26 cellular contexts compared by ENCODE assay signal in the genomic region with DNA sequence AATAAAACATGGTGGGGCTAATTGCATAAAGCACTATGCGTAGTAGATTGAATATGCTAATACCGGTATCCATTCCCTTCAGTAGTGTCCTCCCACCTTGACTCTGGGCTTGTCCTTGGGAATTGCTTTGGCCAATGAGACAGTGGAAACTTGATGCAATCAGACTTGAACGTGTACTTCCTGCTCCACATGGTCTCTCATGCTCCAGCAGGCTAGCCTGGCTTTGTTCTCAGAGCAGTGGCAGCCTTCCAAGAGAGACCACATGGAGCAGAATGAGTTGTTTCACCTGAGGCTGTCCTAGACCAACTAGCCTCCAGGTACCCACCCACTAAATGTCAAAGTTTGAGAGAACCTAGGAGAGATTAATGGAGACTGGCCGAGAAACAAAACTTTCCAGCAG. TPM values are rescaled to one million over a fixed set of nuclear protein-coding genes. Genes with fewer than 3 reads are reported as not detected.
DNase-seq lines count a peak whose midpoint lies in the region; ATAC-seq and TF ChIP-seq lines count a peak whose summit lies in the region.
"Had no signal": no experiment of that assay in that cellular context is flagged by ENCODE, and none has a peak within 500 bp of the region (broad histone marks: within the 10 kb centered on the region; RNA-seq: fewer than 3 reads in every experiment).

No MANE protein-coding gene starts in this region.

- H3K4me3 Mint-ChIP-seq in T-helper 2 cell treated with Interferon-gamma antibody and Interleukin-4, amounts not matched to agents 5 μg/mL and 100 μg/mL, for 36 hours = no peak overlapping the region
- H3K4me3 Mint-ChIP-seq: activated T-helper 1 cell treated with anti-CD3 and anti-CD28 coated beads, Interleukin-12 subunit alpha, Interleukin-12 subunit beta, Interleukin-2, Interleukin-4 antibody, amounts not matched to agents 30 ng/mL and 10 ng/mL and 1 ng/mL, durations not matched to agents 14 hours and 24 hours and 36 hours; dendritic cell treated with granulocyte-macrophage colony-stimulating factor and Interleukin-4, amounts not matched to agents 40 ng/mL and 50 ng/mL, for 4 days; memory B cell; T-helper 1 cell treated with Interleukin-12 subunit alpha and Interleukin-12 subunit beta and Interleukin-4 antibody, amounts not matched to agents 30 μg/mL and 1 μg/mL, for 36 hours had no signal

- H3K79me2 ChIP-seq in PC-3 (ENCODE audit: low read length) = no peaks in the 10 kb centered on the region

- H3K4me2 ChIP-seq in PC-3 (ENCODE audit: low read length) = no peak overlapping the region

- H3K4me1 ChIP-seq in PC-3 (ENCODE audit: insufficient read depth, low read length) = 0 out of 2 replicates have a peak, but pooled peaks cover 4% of the 10 kb centered on the region
- peaks cover 16% of the 10 kb centered on the region for H3K4me1 ChIP-seq in foreskin keratinocyte
- H3K4me1 ChIP-seq: SJCRH30 had no signal

- H3K27ac Mint-ChIP-seq in T-helper 2 cell treated with Interferon-gamma antibody and Interleukin-4, amounts not matched to agents 5 μg/mL and 100 μg/mL, for 36 hours = no peak overlapping the region
- H3K27ac Mint-ChIP-seq: activated T-helper 1 cell treated with anti-CD3 and anti-CD28 coated beads, Interleukin-12 subunit alpha, Interleukin-12 subunit beta, Interleukin-2, Interleukin-4 antibody, amounts not matched to agents 30 ng/mL and 10 ng/mL and 1 ng/mL, durations not matched to agents 14 hours and 24 hours and 36 hours; dendritic cell treated with granulocyte-macrophage colony-stimulating factor and Interleukin-4, amounts not matched to agents 40 ng/mL and 50 ng/mL, for 4 days; memory B cell; T-helper 1 cell treated with Interleukin-12 subunit alpha and Interleukin-12 subunit beta and Interleukin-4 antibody, amounts not matched to agents 30 μg/mL and 1 μg/mL, for 36 hours had no signal

- H3K9me3 ChIP-seq in PC-3 (ENCODE audit: low read length) = no peaks in the 10 kb centered on the region
- H3K9me3 ChIP-seq: SJCRH30, thoracic aorta had no signal

- no peaks in the 10 kb centered on the region for H3K27me3 Mint-ChIP-seq in T-helper 2 cell treated with Interferon-gamma antibody and Interleukin-4, amounts not matched to agents 5 μg/mL and 100 μg/mL, for 36 hours (ENCODE audit: low read depth)
- H3K27me3 Mint-ChIP-seq: memory B cell had no signal

- ATAC-seq in PC-3 (no peak), foreskin keratinocyte (peak; percentile 91), GM21390 (IDR thresholded peaks at IDR 0.05; ENCODE audit: unreplicated experiment) (no peak)
- ATAC-seq: HCT116 had no signal

- H3K36me3 ChIP-seq in PC-3 (ENCODE audit: low read depth, low read length) = no peaks in the 10 kb centered on the region
- H3K36me3 ChIP-seq: SJCRH30, thoracic aorta had no signal

- H3K27me3 ChIP-seq in PC-3 (ENCODE audit: low read length) (no peaks in the 10 kb centered on the region), foreskin keratinocyte (no peaks in the 10 kb centered on the region)
- H3K27me3 ChIP-seq: SJCRH30 had no signal

- no peak for TF ChIP-seq CTCF in PC-3 (conservative IDR thresholded peaks at IDR 0.05; ENCODE audit: low read depth, low read length)
- TF ChIP-seq CTCF in foreskin keratinocyte (conservative IDR thresholded peaks at IDR 0.05) = no peak

- POLR2A ChIA-PET in PC-3 (lab: Charles Lee; ENCODE audit: unreplicated experiment) = no interaction called here

- H3K36me3 Mint-ChIP-seq in T-helper 2 cell treated with Interferon-gamma antibody and Interleukin-4, amounts not matched to agents 5 μg/mL and 100 μg/mL, for 36 hours (ENCODE audit: low read depth) = no peaks in the 10 kb centered on the region
- H3K36me3 Mint-ChIP-seq: memory B cell had no signal

- H3K9ac ChIP-seq in PC-3 (ENCODE audit: low read length) = no peak overlapping the region

- BruUV-seq in PC-3 (replicated peaks; lab: Mats Ljungman, UMichigan) = no TSS peak

- no peak overlapping the region for H3K4me3 ChIP-seq in PC-3 (ENCODE audit: low read length)
- H3K4me3 ChIP-seq: SJCRH30, skin epidermis, thoracic aorta had no signal

- H2AFZ ChIP-seq in PC-3 (ENCODE audit: low read length) = peak overlapping the region; percentile 24; the same call in 1 of the 2 replicates

- no peaks in the 10 kb centered on the region for H3F3A ChIP-seq in PC-3 (ENCODE audit: low read length, unreplicated experiment)

- H3K9me2 ChIP-seq in PC-3 (replicated peaks; ENCODE audit: low read length) = no peaks in the 10 kb centered on the region

- intact Hi-C loops in PC-3 (cut with micrococcal nuclease) = no loop called here

- no peaks in the 10 kb centered on the region for H4K20me1 ChIP-seq in PC-3 (ENCODE audit: low read length)

- CTCF ChIA-PET in PC-3 (lab: Charles Lee) = no interaction called here

- no peaks in the 10 kb centered on the region for H3K9me3 Mint-ChIP-seq in T-helper 2 cell treated with Interferon-gamma antibody and Interleukin-4, amounts not matched to agents 5 μg/mL and 100 μg/mL, for 36 hours
- H3K9me3 Mint-ChIP-seq: activated T-helper 1 cell treated with anti-CD3 and anti-CD28 coated beads, Interleukin-12 subunit alpha, Interleukin-12 subunit beta, Interleukin-2, Interleukin-4 antibody, amounts not matched to agents 30 ng/mL and 10 ng/mL and 1 ng/mL, durations not matched to agents 14 hours and 24 hours and 36 hours; dendritic cell treated with granulocyte-macrophage colony-stimulating factor and Interleukin-4, amounts not matched to agents 40 ng/mL and 50 ng/mL, for 4 days; T-helper 1 cell treated with Interleukin-12 subunit alpha and Interleukin-12 subunit beta and Interleukin-4 antibody, amounts not matched to agents 30 μg/mL and 1 μg/mL, for 36 hours had no signal

- no peaks in the 10 kb centered on the region for H3K4me1 Mint-ChIP-seq in T-helper 2 cell treated with Interferon-gamma antibody and Interleukin-4, amounts not matched to agents 5 μg/mL and 100 μg/mL, for 36 hours (ENCODE audit: low read depth)
- H3K4me1 Mint-ChIP-seq: memory B cell had no signal

- DNase-seq in A172 (ENCODE audit: low spot score) (peak; percentile 6), Daoy (ENCODE audit: low read depth) (peak; percentile 12), PC-3 (peak; percentile 52), foreskin keratinocyte (peak; percentile 81 to 90), OCI-M2 (lab: John Stamatoyannopoulos, UW; ENCODE audit: unreplicated experiment) (no peak)
- no peak for DNase-seq in T-helper 2 cell treated with Interferon-gamma antibody and Interleukin-4, amounts not matched to agents 5 μg/mL and 100 μg/mL, for 36 hours (ENCODE audit: low spot score)
- DNase-seq: activated CD4-positive, alpha-beta T cell treated with anti-CD3 and anti-CD28 coated beads for 48 hours; activated naive CD4-positive, alpha-beta T cell treated with anti-CD3 and anti-CD28 coated beads, Interleukin-2, amount 50 U/mL, for 16 hours; anterior cingulate cortex; caudate nucleus; GF-D8; NCI-H1092 treated with DMSO at 0.1 percent for 48 hours; NCI-H82; nucleus accumbens; OCI-M1; stimulated activated CD4-positive, alpha-beta T cell treated with anti-CD3 and anti-CD28 coated beads, Interleukin-2, amount 100 ng/mL, for 24 hours; stimulated activated naive CD4-positive, alpha-beta T cell had no signal

- H3K27ac ChIP-seq in PC-3 (ENCODE audit: low read length) = no peak overlapping the region
- H3K27ac ChIP-seq in foreskin keratinocyte = no peak overlapping the region
- H3K27ac ChIP-seq: SJCRH30, skin epidermis, thoracic aorta had no signal

RNA-seq across cellular contexts. Expression of a gene that starts 37.0 kb away (rescaled TPM):
- 29.6 and 35.8 TPM in 2 replicates for total RNA-seq in A172 (2014; rRNA removed; shearing (Covaris generic))
- total RNA-seq in Daoy (2014; rRNA removed; shearing (Covaris generic)) = 21.7 and 24.7 TPM in 2 replicates
- total RNA-seq in PC-3 (2014; rRNA removed) = 21.6 and 31.4 TPM in 2 replicates
- 15.8 and 17.9 TPM in 2 replicates for total RNA-seq in foreskin keratinocyte
- 4.5 and 4.9 TPM in 2 replicates for polyA plus RNA-seq in foreskin keratinocyte

Comparison
In these comparisons a context has a peak if more than half of its experiments do, and no peak if none do; other contexts are left out.
1. DNase-seq: peak in A172 (single experiment), Daoy (single experiment), PC-3 (single experiment) and foreskin keratinocyte (2 of 2); none in OCI-M2 (single experiment) and T-helper 2 cell treated with Interferon-gamma antibody and Interleukin-4, amounts not matched to agents 5 μg/mL and 100 μg/mL, for 36 hours (single experiment).